Comparison of ENCODE assay signal across 1 cellular context in the genomic region with DNA sequence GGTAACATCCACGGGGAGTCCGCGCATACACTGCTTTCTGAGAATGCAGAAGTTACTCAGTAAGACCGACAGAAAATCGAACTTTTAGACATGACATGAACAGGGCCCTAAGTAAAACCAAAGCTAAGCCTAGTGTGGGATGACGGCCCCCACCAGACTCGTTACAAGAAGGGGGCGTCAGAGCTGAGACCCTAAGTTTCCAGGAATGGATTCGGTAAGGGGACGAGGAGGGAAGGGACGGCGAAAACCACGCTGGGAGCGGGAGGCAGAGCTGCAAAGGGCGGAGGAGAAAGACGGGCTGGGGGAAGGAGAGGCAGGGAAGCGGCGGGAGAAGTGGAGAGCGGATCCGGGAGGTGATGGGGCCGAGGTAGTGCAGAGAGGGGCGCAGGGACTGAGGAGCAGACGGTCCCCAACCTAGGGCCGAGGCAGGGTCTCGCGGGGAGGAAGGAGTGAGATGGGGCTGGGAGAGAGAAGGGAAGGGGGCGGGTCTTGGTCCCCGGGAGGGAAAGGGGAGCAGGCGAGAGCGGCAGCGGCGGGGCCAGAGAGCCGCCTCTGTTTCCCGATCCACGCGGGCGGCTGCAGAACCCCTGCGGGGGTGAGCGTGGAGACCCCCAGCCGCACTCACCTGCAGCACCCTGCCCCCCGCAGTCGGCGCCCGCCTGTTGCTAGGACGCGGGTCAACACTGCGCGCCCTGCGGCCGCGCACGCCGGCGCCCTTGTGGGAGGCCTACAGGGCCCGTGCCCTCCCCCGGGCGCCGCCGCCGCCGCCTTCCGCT.
A peak's percentile ranks its signal among the peaks of the same experiment; 100 is the strongest.
TF ChIP-seq lines count a peak whose summit lies in the region.

No MANE protein-coding gene starts in this region.

TF ChIP-seq in H1, 55 proteins besides CTCF, POLR2A, EP300 and RAD21:
- no peak; the same call in 1 of the 2 replicates for TF ChIP-seq E2F6 (IDR thresholded peaks at IDR 0.05)
- no peak for TF ChIP-seq KDM1A (IDR thresholded peaks at IDR 0.05; ENCODE audit: borderline replicate concordance, low read length)
- TF ChIP-seq ZNF274 (IDR thresholded peaks at IDR 0.05; ENCODE audit: borderline replicate concordance, extremely low read depth, low read length): no peak
- no peak for TF ChIP-seq SRF (IDR thresholded peaks at IDR 0.05; ENCODE audit: low read depth, low read length)
- TF ChIP-seq HDAC2 (IDR thresholded peaks at IDR 0.05; ENCODE audit: borderline replicate concordance in 1 of 2, low read depth in 2 of 2, low read length in 2 of 2): peak in 1 of 2 experiments; percentile 78; a peak in 1 of 4 replicates
- TF ChIP-seq KDM5A (IDR thresholded peaks at IDR 0.05; ENCODE audit: low read length): no peak
- TF ChIP-seq RNF2 (IDR thresholded peaks at IDR 0.05; ENCODE audit: borderline replicate concordance, low read depth, low read length, missing control alignments, poor library complexity, severe bottlenecking): no peak
- TF ChIP-seq HDAC6 (IDR thresholded peaks at IDR 0.05; ENCODE audit: low read depth, low read length): no peak
- no peak for TF ChIP-seq SIN3A (conservative IDR thresholded peaks at IDR 0.05 in 1 of 2, IDR thresholded peaks at IDR 0.05 in 1 of 2; ENCODE audit: low read depth in 1 of 2, low read length in 2 of 2)
- TF ChIP-seq BACH1 (IDR thresholded peaks at IDR 0.05; ENCODE audit: low read length): no peak
- no peak for TF ChIP-seq CHD1 (IDR thresholded peaks at IDR 0.05; ENCODE audit: low read depth, low read length)
- peak; percentile 47; the same call in 1 of the 2 replicates for TF ChIP-seq SUZ12 (IDR thresholded peaks at IDR 0.05; ENCODE audit: low read length)
- TF ChIP-seq PHF8 (conservative IDR thresholded peaks at IDR 0.05; ENCODE audit: low read depth, low read length): peak; percentile 77
- peak; percentile 52 for TF ChIP-seq TAF1 (IDR thresholded peaks at IDR 0.05; ENCODE audit: low read depth, low read length)
- no peak for TF ChIP-seq ATF3 (IDR thresholded peaks at IDR 0.05; ENCODE audit: insufficient read depth, low read depth, low read length)
- no peak for TF ChIP-seq TCF12 (IDR thresholded peaks at IDR 0.05; ENCODE audit: low read depth, low read length)
- no peak for TF ChIP-seq SIX5 (IDR thresholded peaks at IDR 0.05; ENCODE audit: low read depth, low read length)
- TF ChIP-seq RBBP5 (IDR thresholded peaks at IDR 0.05; ENCODE audit: borderline replicate concordance, low read depth, low read length): peak; percentile 99
- TF ChIP-seq POU5F1 (IDR thresholded peaks at IDR 0.05; ENCODE audit: low read depth, low read length): no peak
- no peak; the same call in 1 of the 2 replicates for TF ChIP-seq MAX (IDR thresholded peaks at IDR 0.05)
- peak; percentile 41 for TF ChIP-seq SAP30 (IDR thresholded peaks at IDR 0.05; ENCODE audit: insufficient read depth, insufficient replicate concordance, low read length)
- peak; percentile 19; the same call in 1 of the 2 replicates for TF ChIP-seq EGR1 (IDR thresholded peaks at IDR 0.05; ENCODE audit: borderline replicate concordance, low read depth, low read length)
- TF ChIP-seq SIRT6 (IDR thresholded peaks at IDR 0.05; ENCODE audit: low read length): no peak
- TF ChIP-seq CTBP2 (IDR thresholded peaks at IDR 0.05; ENCODE audit: borderline replicate concordance, insufficient read depth, insufficient read length, low read length): peak; percentile 62
- no peak for TF ChIP-seq CBX8 (IDR thresholded peaks at IDR 0.05; ENCODE audit: borderline replicate concordance, low read depth, low read length)
- peak; percentile 43; the same call in 1 of the 2 replicates for TF ChIP-seq CHD2 (IDR thresholded peaks at IDR 0.05; ENCODE audit: low read length)
- no peak for TF ChIP-seq SP4 (IDR thresholded peaks at IDR 0.05; ENCODE audit: low read length)
- no peak for TF ChIP-seq CREB1 (IDR thresholded peaks at IDR 0.05)
- no peak for TF ChIP-seq BCL11A (IDR thresholded peaks at IDR 0.05; ENCODE audit: low read depth in 2 of 2, low read length in 2 of 2)
- peak; percentile 97 for TF ChIP-seq KDM4A (IDR thresholded peaks at IDR 0.05; ENCODE audit: low read depth, low read length, severe bottlenecking)
- no peak; the same call in 1 of the 2 replicates for TF ChIP-seq BRCA1 (IDR thresholded peaks at IDR 0.05; ENCODE audit: low read depth, low read length)
- TF ChIP-seq SP2 (IDR thresholded peaks at IDR 0.05; ENCODE audit: low read length): no peak
- peak; percentile 71; the same call in 1 of the 2 replicates for TF ChIP-seq POLR2AphosphoS5 (IDR thresholded peaks at IDR 0.05; ENCODE audit: low read depth, low read length)
- TF ChIP-seq, protein P1, sequence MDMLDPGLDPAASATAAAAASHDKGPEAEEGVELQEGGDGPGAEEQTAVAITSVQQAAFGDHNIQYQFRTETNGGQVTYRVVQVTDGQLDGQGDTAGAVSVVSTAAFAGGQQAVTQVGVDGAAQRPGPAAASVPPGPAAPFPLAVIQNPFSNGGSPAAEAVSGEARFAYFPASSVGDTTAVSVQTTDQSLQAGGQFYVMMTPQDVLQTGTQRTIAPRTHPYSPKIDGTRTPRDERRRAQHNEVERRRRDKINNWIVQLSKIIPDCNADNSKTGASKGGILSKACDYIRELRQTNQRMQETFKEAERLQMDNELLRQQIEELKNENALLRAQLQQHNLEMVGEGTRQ (IDR thresholded peaks at IDR 0.05; ENCODE audit: low read length): no peak
- peak; percentile 98 for TF ChIP-seq ASH2L (IDR thresholded peaks at IDR 0.05; ENCODE audit: low read length)
- TF ChIP-seq TAF7 (optimal IDR thresholded peaks at IDR 0.05; ENCODE audit: borderline replicate concordance, low read depth, low read length): no peak
- no peak for TF ChIP-seq TEAD4 (IDR thresholded peaks at IDR 0.05; ENCODE audit: low read depth, low read length)
- no peak for TF ChIP-seq SP1 (IDR thresholded peaks at IDR 0.05; ENCODE audit: low read depth, low read length)
